20 cellular contexts compared by ENCODE assay signal in genomic region chr3:11001020-11001657, GRCh38. TPM values are rescaled to one million over a fixed set of nuclear protein-coding genes. Genes with fewer than 3 reads are reported as not detected.
A peak's percentile ranks its signal among the peaks of the same experiment; 100 is the strongest.
DNase-seq lines count a peak whose midpoint lies in the region; ATAC-seq, FAIRE-seq and TF ChIP-seq lines count a peak whose summit lies in the region.
"Had no signal": no experiment of that assay in that cellular context is flagged by ENCODE, and none has a peak within 500 bp of the region (broad histone marks: within the 10 kb centered on the region; RNA-seq: fewer than 3 reads in every experiment).

No MANE protein-coding gene starts in this region.

- H3K9me3 ChIP-seq in right cardiac atrium (ENCODE audit: control insufficient read depth, low read length), result no peaks in the 10 kb centered on the region
- no peaks in the 10 kb centered on the region for H3K9me3 ChIP-seq in right lobe of liver
- H3K9me3 ChIP-seq: Peyer's patch, thoracic aorta had no signal

- peak; percentile 33 for DNase-seq in left cardiac atrium
- no peak for DNase-seq in right cardiac atrium
- DNase-seq in bronchial epithelial cell (ENCODE audit: low read depth), result peak; percentile 17
- peak; percentile 54 to 68 (median 68) for DNase-seq in right lobe of liver
- DNase-seq in activated naive CD4-positive, alpha-beta T cell treated with Interleukin-2 at 50 U/mL for 16 hours, result no peak
- DNase-seq in NCI-H226, result no peak
- DNase-seq in activated T-cell treated with anti-CD3 and anti-CD28 coated beads, Interleukin-2, amount 50 U/mL, for 48 hours, result no peak
- DNase-seq: activated CD4-positive, CD25-positive, alpha-beta regulatory T cell treated with anti-CD3 and anti-CD28 coated beads, Interleukin-2, amount 50 U/mL, for 72 hours; activated CD8-positive, alpha-beta memory T cell treated with anti-CD3 and anti-CD28 coated beads, Interleukin-2, amount 50 U/mL, for 4 hours; activated naive CD4-positive, alpha-beta T cell treated with anti-CD3 and anti-CD28 coated beads, Interleukin-2, amount 50 U/mL, for 16 hours; HCEC 1CT; MM.1S; Peyer's patch; T-cell had no signal

- 55% methylated on average over 11 of the region's 11 CpGs for WGBS in right cardiac atrium
- 22% methylated on average over 7 of the region's 11 CpGs for WGBS in right lobe of liver (ENCODE audit: insufficient coverage, low coverage, low lambda C conversion rate, missing lambda C conversion rate)

- TF ChIP-seq CTCF in bronchial epithelial cell (IDR thresholded peaks at IDR 0.05; ENCODE audit: insufficient read depth, low read length, severe bottlenecking), result no peak
- no peak for TF ChIP-seq CTCF in right lobe of liver (IDR thresholded peaks at IDR 0.05)

- H3K36me3 ChIP-seq in bronchial epithelial cell (ENCODE audit: control insufficient read depth, insufficient read depth, low read length) (no peaks in the 10 kb centered on the region), right lobe of liver (no peaks in the 10 kb centered on the region)
- H3K36me3 ChIP-seq: Peyer's patch, thoracic aorta had no signal

- H3K27me3 ChIP-seq in right cardiac atrium (ENCODE audit: control insufficient read depth, insufficient read depth) (no peaks in the 10 kb centered on the region), bronchial epithelial cell (ENCODE audit: control insufficient read depth, insufficient read depth, low read length) (peaks cover 8% of the 10 kb centered on the region), right lobe of liver (no peaks in the 10 kb centered on the region)
- H3K27me3 ChIP-seq: Peyer's patch had no signal

- no peak overlapping the region for H3K4me3 ChIP-seq in right cardiac atrium (ENCODE audit: low read length)
- no peak overlapping the region for H3K4me3 ChIP-seq in bronchial epithelial cell (ENCODE audit: low read depth, low read length)
- H3K4me3 ChIP-seq in right lobe of liver, result no peak overlapping the region
- H3K4me3 ChIP-seq: Peyer's patch, thoracic aorta had no signal

- no peak overlapping the region for H3K27ac ChIP-seq in right cardiac atrium (ENCODE audit: low read length)
- peak overlapping the region; percentile 75 to 89 (median 84) for H3K27ac ChIP-seq in right lobe of liver
- H3K27ac ChIP-seq: epithelial cell of prostate, Peyer's patch, thoracic aorta had no signal

- no peak for TF ChIP-seq POLR2A in right lobe of liver (IDR thresholded peaks at IDR 0.05)

- ATAC-seq in left cardiac atrium, result no peak
- ATAC-seq in right cardiac atrium, result no peak
- peak; percentile 1 to 55 (median 27) for ATAC-seq in right lobe of liver
- no peak for ATAC-seq in HG02571 (IDR thresholded peaks at IDR 0.05; ENCODE audit: unreplicated experiment)
- ATAC-seq: T-cell had no signal

- no peaks in the 10 kb centered on the region for H3K4me1 ChIP-seq in right cardiac atrium (ENCODE audit: control insufficient read depth, insufficient read depth, low read length)
- peaks cover 0 to 93% (median 46%) of the 10 kb centered on the region in 4 donors for H3K4me1 ChIP-seq in right lobe of liver
- H3K4me1 ChIP-seq: Peyer's patch had no signal

- FAIRE-seq in bronchial epithelial cell (lab: Jason Lieb, UNC), result peak; percentile 88
- FAIRE-seq: D721Med had no signal

- intact Hi-C loops in left cardiac atrium (cut with DNase I), result no loop called here
- intact Hi-C loops in right cardiac atrium (cut with DNase I), result no loop called here
- intact Hi-C loops in right lobe of liver (cut with DNase I), result no loop called here

RNA-seq across cellular contexts. Expression of gene SLC6A1, which starts 8.6 kb away (rescaled TPM):
- total RNA-seq in left cardiac atrium, result 1 to 10 TPM; 1.1 to 1.2 TPM
- 1 to 10 TPM in 3 of 4 donors, under 1 TPM in 1; 0.89 to 3.3 (median 2.5) TPM for total RNA-seq in right cardiac atrium
- 3.0 TPM for polyA plus RNA-seq in right cardiac atrium
- total RNA-seq in bronchial epithelial cell, result not detected in 2 replicates
- total RNA-seq in right lobe of liver, result 10 to 100 TPM; 14.5 to 70.1 (median 37.3) TPM
- total RNA-seq: NCI-H460, osteoblast had no signal

Comparison
In these comparisons a context has a peak if more than half of its experiments do, and no peak if none do; other contexts are left out.
1. DNase-seq: peak in left cardiac atrium (single experiment), bronchial epithelial cell (single experiment) and right lobe of liver (3 of 3); none in right cardiac atrium (0 of 3), activated naive CD4-positive, alpha-beta T cell treated with Interleukin-2 at 50 U/mL for 16 hours (single experiment), NCI-H226 (single experiment) and activated T-cell treated with anti-CD3 and anti-CD28 coated beads, Interleukin-2, amount 50 U/mL, for 48 hours (0 of 2).
2. ATAC-seq: peak in right lobe of liver (4 of 4); none in left cardiac atrium (0 of 2), right cardiac atrium (0 of 2) and HG02571 (single experiment).